ENCODE assay signal across 8 cellular contexts in genomic region chr1:112803906-112804762, GRCh38.
DNase-seq lines count a peak whose midpoint lies in the region; ATAC-seq and TF ChIP-seq lines count a peak whose summit lies in the region.

No MANE protein-coding gene starts in this region.

- no peaks in the 10 kb centered on the region for H3K4me1 Mint-ChIP-seq in T-helper 2 cell treated with Interferon-gamma antibody and Interleukin-4, amounts not matched to agents 5 μg/mL and 100 μg/mL, for 36 hours (ENCODE audit: low read depth)
- H3K4me1 Mint-ChIP-seq in brain (peaks cover 23% of the 10 kb centered on the region), immature natural killer cell (no peaks in the 10 kb centered on the region)

- ATAC-seq in GM21786 (IDR thresholded peaks at IDR 0.05; ENCODE audit: unreplicated experiment) (peak; percentile 80), HG03571 (IDR thresholded peaks at IDR 0.05; ENCODE audit: unreplicated experiment) (no peak)

- no peak overlapping the region for H3K4me3 Mint-ChIP-seq in T-helper 2 cell treated with Interferon-gamma antibody and Interleukin-4, amounts not matched to agents 5 μg/mL and 100 μg/mL, for 36 hours
- H3K4me3 Mint-ChIP-seq in brain (no peak overlapping the region), immature natural killer cell (no peak overlapping the region)

- peak; percentile 90 to 93 for TF ChIP-seq CTCF in brain (conservative IDR thresholded peaks at IDR 0.05)

- H3K27ac Mint-ChIP-seq in T-helper 2 cell treated with Interferon-gamma antibody and Interleukin-4, amounts not matched to agents 5 μg/mL and 100 μg/mL, for 36 hours, result no peak overlapping the region
- peak overlapping the region in 2 of 5 experiments; percentile 30 to 65 for H3K27ac Mint-ChIP-seq in brain
- peak overlapping the region in 1 of 6 donors; percentile 18 for H3K27ac Mint-ChIP-seq in immature natural killer cell

- peak; percentile 6 for DNase-seq in DMS153 (lab: John Stamatoyannopoulos, UW)
- peak; percentile 62 for DNase-seq in NCI-H1092 treated with DMSO at 0.1 percent for 48 hours (lab: John Stamatoyannopoulos, UW)
- DNase-seq in T-helper 2 cell treated with Interferon-gamma antibody and Interleukin-4, amounts not matched to agents 5 μg/mL and 100 μg/mL, for 36 hours (ENCODE audit: low spot score), result peak; percentile 41
- DNase-seq in immature natural killer cell, result peak; percentile 39 to 43 (median 41)
- DNase-seq in stimulated activated CD4-positive, alpha-beta T cell treated with anti-CD3 and anti-CD28 coated beads, Interleukin-12 subunit alpha, Interleukin-12 subunit beta, amount 100 ng/mL, for 4 hours, result peak; percentile 45

- no peaks in the 10 kb centered on the region for H3K9me3 Mint-ChIP-seq in T-helper 2 cell treated with Interferon-gamma antibody and Interleukin-4, amounts not matched to agents 5 μg/mL and 100 μg/mL, for 36 hours
- H3K9me3 Mint-ChIP-seq in brain (peaks cover 0 to 2% (median 0%) of the 10 kb centered on the region in 5 experiments), immature natural killer cell (no peaks in the 10 kb centered on the region)

- peaks cover 10% of the 10 kb centered on the region for H3K27me3 Mint-ChIP-seq in T-helper 2 cell treated with Interferon-gamma antibody and Interleukin-4, amounts not matched to agents 5 μg/mL and 100 μg/mL, for 36 hours (ENCODE audit: low read depth)
- H3K27me3 Mint-ChIP-seq in brain, result peaks cover 15% of the 10 kb centered on the region
- peaks cover 2 to 9% (median 5%) of the 10 kb centered on the region in 3 donors for H3K27me3 Mint-ChIP-seq in immature natural killer cell (ENCODE audit: low read depth in 3 of 3)

- H3K36me3 Mint-ChIP-seq in T-helper 2 cell treated with Interferon-gamma antibody and Interleukin-4, amounts not matched to agents 5 μg/mL and 100 μg/mL, for 36 hours (ENCODE audit: low read depth), result no peaks in the 10 kb centered on the region
- H3K36me3 Mint-ChIP-seq in brain (no peaks in the 10 kb centered on the region), immature natural killer cell (no peaks in the 10 kb centered on the region)

Comparison
In these comparisons a context has a peak if more than half of its experiments do, and no peak if none do; other contexts are left out.
1. DNase-seq: peak in every context shown above with its lines; median percentile 62 in NCI-H1092 treated with DMSO at 0.1 percent for 48 hours; 45 in stimulated activated CD4-positive, alpha-beta T cell treated with anti-CD3 and anti-CD28 coated beads, Interleukin-12 subunit alpha, Interleukin-12 subunit beta, amount 100 ng/mL, for 4 hours; 41 in T-helper 2 cell treated with Interferon-gamma antibody and Interleukin-4, amounts not matched to agents 5 μg/mL and 100 μg/mL, for 36 hours; 41 in immature natural killer cell; 6 in DMS153.